8 cellular contexts compared by ENCODE assay signal in genomic region chr4:6575503-6576240, GRCh38. TPM values are rescaled to one million over a fixed set of nuclear protein-coding genes. Genes with fewer than 3 reads are reported as not detected.
DNase-seq lines count a peak whose midpoint lies in the region; ATAC-seq, FAIRE-seq and TF ChIP-seq lines count a peak whose summit lies in the region.

No MANE protein-coding gene starts in this region.

- no peak for TF ChIP-seq EP300 in tibial nerve (IDR thresholded peaks at IDR 0.05)

- H3K4me3 Mint-ChIP-seq in activated T-cell treated with anti-CD3 and anti-CD28 coated beads, Interleukin-2, amount 50 U/mL, for 4 hours: peak overlapping the region; percentile 83

- H3K4me3 ChIP-seq in ascending aorta (peak overlapping the region; percentile 75 to 93), right lobe of liver (peak overlapping the region; percentile 71 to 97 (median 94)), tibial nerve (peak overlapping the region; percentile 73 to 93 (median 80))

- H3K27me3 ChIP-seq in ascending aorta: no peaks in the 10 kb centered on the region
- H3K27me3 ChIP-seq in right lobe of liver: no peaks in the 10 kb centered on the region
- H3K27me3 ChIP-seq in tibial nerve: no peaks in the 10 kb centered on the region

- no peak for TF ChIP-seq CTCF in ascending aorta (IDR thresholded peaks at IDR 0.05)
- no peak for TF ChIP-seq CTCF in right lobe of liver (IDR thresholded peaks at IDR 0.05)
- no peak for TF ChIP-seq CTCF in tibial nerve (IDR thresholded peaks at IDR 0.05)
- no peak for TF ChIP-seq CTCF in GM10266 (IDR thresholded peaks at IDR 0.05; ENCODE audit: control insufficient read depth, insufficient read depth, low read depth, missing control alignments)

- peaks cover 8% of the 10 kb centered on the region for H3K4me1 Mint-ChIP-seq in activated T-cell treated with anti-CD3 and anti-CD28 coated beads, Interleukin-2, amount 50 U/mL, for 4 hours (ENCODE audit: low read depth)

- H3K36me3 Mint-ChIP-seq in activated T-cell treated with anti-CD3 and anti-CD28 coated beads, Interleukin-2, amount 50 U/mL, for 4 hours (ENCODE audit: insufficient read depth): peaks cover 21% of the 10 kb centered on the region

- H3K9me3 ChIP-seq in ascending aorta (no peaks in the 10 kb centered on the region), right lobe of liver (no peaks in the 10 kb centered on the region), tibial nerve (no peaks in the 10 kb centered on the region)

- H3K9me3 Mint-ChIP-seq in activated T-cell treated with anti-CD3 and anti-CD28 coated beads, Interleukin-2, amount 50 U/mL, for 4 hours: no peaks in the 10 kb centered on the region

- FAIRE-seq in GM19239 (lab: Jason Lieb, UNC): no peak

- peak in 1 of 2 donors; percentile 5 for ATAC-seq in activated T-cell treated with anti-CD3 and anti-CD28 coated beads, Interleukin-2, amount 50 U/mL, for 4 hours
- no peak for ATAC-seq in right lobe of liver

- H3K4me1 ChIP-seq in ascending aorta: peaks cover 7 to 13% of the 10 kb centered on the region in 2 donors
- H3K4me1 ChIP-seq in right lobe of liver: peaks cover 0 to 20% (median 10%) of the 10 kb centered on the region in 4 donors
- peaks cover 0 to 22% (median 6%) of the 10 kb centered on the region in 4 donors for H3K4me1 ChIP-seq in tibial nerve

- no CpG with 5 or more reads among the region's 17 CpGs for WGBS in right lobe of liver (ENCODE audit: insufficient coverage, low coverage, low lambda C conversion rate, missing lambda C conversion rate)
- WGBS in tibial nerve, 2 donors: 57 to 63% methylated on average over 16 of the region's 17 CpGs

- H3K36me3 ChIP-seq in ascending aorta (peaks cover 17 to 30% of the 10 kb centered on the region in 2 donors), right lobe of liver (peaks cover 0 to 16% (median 1%) of the 10 kb centered on the region in 4 donors), tibial nerve (peaks cover 0 to 43% (median 15%) of the 10 kb centered on the region in 3 donors)

- no peak for DNase-seq in activated T-cell treated with anti-CD3 and anti-CD28 coated beads, Interleukin-2, amount 50 U/mL, for 4 hours
- DNase-seq in activated T-cell treated with anti-CD3 and anti-CD28 coated beads, Interleukin-2, amount 50 U/mL, for 48 hours: no peak
- DNase-seq in ascending aorta (ENCODE audit: low spot score in 2 of 2): no peak
- no peak for DNase-seq in right lobe of liver
- DNase-seq in tibial nerve (ENCODE audit: low spot score in 2 of 2): no peak
- DNase-seq in HEK293T (ENCODE audit: extremely low spot score): no peak
- DNase-seq in GM19239 (ENCODE audit: insufficient read length, low spot score): no peak
- no peak for DNase-seq in GM10266 (ENCODE audit: extremely low spot score)

- intact Hi-C loops in ascending aorta (cut with DNase I) (loop anchor here (1.0 to 10.0 kb wide), 7 partner anchors 65 to 529 kb away; partner anchors contain the start of genes MRFAP1, TADA2B and TBC1D14), right lobe of liver (cut with DNase I) (no loop called here)

- CTCF ChIA-PET in HEK293T (lab: Yijun Ruan, JAX): interaction anchor here (0.6 kb wide), 1 partner anchor 108 kb away, joined by 4 read pairs; no protein-coding TSS in a partner anchor

- POLR2A ChIA-PET in HEK293T (lab: Yijun Ruan, JAX): interaction anchor here (0.6 to 3.2 kb wide), 13 partner anchors 9 to 133 kb away, joined by 3 to 23 read pairs (median 3); partner anchors contain the start of gene MRFAP1

- TF ChIP-seq POLR2A in right lobe of liver (IDR thresholded peaks at IDR 0.05) (no peak), tibial nerve (IDR thresholded peaks at IDR 0.05) (no peak)

- H3K27ac ChIP-seq in ascending aorta (peak overlapping the region; percentile 68 to 69), right lobe of liver (peak overlapping the region in 2 of 3 donors; percentile 65), tibial nerve (peak overlapping the region; percentile 21 to 84 (median 52))

- H3K27me3 Mint-ChIP-seq in activated T-cell treated with anti-CD3 and anti-CD28 coated beads, Interleukin-2, amount 50 U/mL, for 4 hours (ENCODE audit: low read depth): no peaks in the 10 kb centered on the region

TF ChIP-seq in HEK293T, 16 proteins besides CTCF, POLR2A, EP300 and RAD21:
- TF ChIP-seq NFRKB (IDR thresholded peaks at IDR 0.05) (no peak), FOXM1 (IDR thresholded peaks at IDR 0.05; ENCODE audit: borderline replicate concordance) (no peak), ARNT (IDR thresholded peaks at IDR 0.05) (no peak), CTBP1 (IDR thresholded peaks at IDR 0.05; ENCODE audit: borderline replicate concordance) (no peak), FOXA1 (IDR thresholded peaks at IDR 0.05) (no peak), TARDBP (IDR thresholded peaks at IDR 0.05) (no peak), BHLHE40 (IDR thresholded peaks at IDR 0.05; ENCODE audit: borderline replicate concordance) (no peak), L3MBTL2 (conservative IDR thresholded peaks at IDR 0.05) (no peak), FOXK2 (IDR thresholded peaks at IDR 0.05) (no peak), ZNF384 (IDR thresholded peaks at IDR 0.05) (no peak)

RNA-seq across cellular contexts. Expression of gene MAN2B2, which starts 0.7 kb away (rescaled TPM):
- 10 to 100 TPM; 11.9 to 13.4 (median 12.7) TPM for total RNA-seq in activated T-cell treated with anti-CD3 and anti-CD28 coated beads, Interleukin-2, amount 50 U/mL, for 4 hours
- 47.8 TPM for total RNA-seq in ascending aorta
- total RNA-seq in right lobe of liver: 10 to 100 TPM; 22.3 to 34.1 (median 27.5) TPM
- total RNA-seq in tibial nerve: 10 to 100 TPM; 33.0 to 66.3 (median 44.6) TPM
